1 cellular context compared by ENCODE assay signal in genomic region chr3:51967384-51968174, GRCh38.
TF ChIP-seq lines count a peak whose summit lies in the region.

PCBP4 (minus strand) TSS chr3:51967454; CDS start chr3:51961240, 6,214 bp downstream.

TF ChIP-seq in HepG2, 621 proteins besides CTCF, POLR2A, EP300 and RAD21 (continued from another document and continues in another):
- TF ChIP-seq ZNF773 (CRISPR knock-in tag; IDR thresholded peaks at IDR 0.05; ENCODE audit: borderline replicate concordance) = 0 out of 2 replicates have a peak, but pooled peaks have one; percentile 41
- no peak for TF ChIP-seq IRF1 (CRISPR knock-in tag; IDR thresholded peaks at IDR 0.05; ENCODE audit: low read depth)
- no peak for TF ChIP-seq ZMYM3 (CRISPR knock-in tag; IDR thresholded peaks at IDR 0.05)
- no peak for TF ChIP-seq ZNF646 (CRISPR knock-in tag; IDR thresholded peaks at IDR 0.05)
- TF ChIP-seq TEAD3 (CRISPR knock-in tag; optimal IDR thresholded peaks at IDR 0.05; ENCODE audit: borderline replicate concordance) = peak; percentile 5
- TF ChIP-seq FOXC1 (CRISPR knock-in tag; IDR thresholded peaks at IDR 0.05; ENCODE audit: borderline replicate concordance) = no peak
- TF ChIP-seq, protein P1, sequence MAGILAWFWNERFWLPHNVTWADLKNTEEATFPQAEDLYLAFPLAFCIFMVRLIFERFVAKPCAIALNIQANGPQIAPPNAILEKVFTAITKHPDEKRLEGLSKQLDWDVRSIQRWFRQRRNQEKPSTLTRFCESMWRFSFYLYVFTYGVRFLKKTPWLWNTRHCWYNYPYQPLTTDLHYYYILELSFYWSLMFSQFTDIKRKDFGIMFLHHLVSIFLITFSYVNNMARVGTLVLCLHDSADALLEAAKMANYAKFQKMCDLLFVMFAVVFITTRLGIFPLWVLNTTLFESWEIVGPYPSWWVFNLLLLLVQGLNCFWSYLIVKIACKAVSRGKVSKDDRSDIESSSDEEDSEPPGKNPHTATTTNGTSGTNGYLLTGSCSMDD (CRISPR knock-in tag; IDR thresholded peaks at IDR 0.05) = no peak
- 0 out of 2 replicates have a peak, but pooled peaks have one; percentile 22 for TF ChIP-seq ZBTB38 (CRISPR knock-in tag; IDR thresholded peaks at IDR 0.05)
- TF ChIP-seq ZNF484 (CRISPR knock-in tag; IDR thresholded peaks at IDR 0.05; ENCODE audit: borderline replicate concordance, low read depth) = no peak
- TF ChIP-seq HDAC6 (IDR thresholded peaks at IDR 0.05; ENCODE audit: low read depth, low read length) = no peak
- no peak for TF ChIP-seq PRMT3 (CRISPR knock-in tag; IDR thresholded peaks at IDR 0.05; ENCODE audit: borderline replicate concordance, low read depth)
- TF ChIP-seq ZNF432 (CRISPR knock-in tag; IDR thresholded peaks at IDR 0.05; ENCODE audit: borderline replicate concordance) = no peak
- TF ChIP-seq, protein P2, sequence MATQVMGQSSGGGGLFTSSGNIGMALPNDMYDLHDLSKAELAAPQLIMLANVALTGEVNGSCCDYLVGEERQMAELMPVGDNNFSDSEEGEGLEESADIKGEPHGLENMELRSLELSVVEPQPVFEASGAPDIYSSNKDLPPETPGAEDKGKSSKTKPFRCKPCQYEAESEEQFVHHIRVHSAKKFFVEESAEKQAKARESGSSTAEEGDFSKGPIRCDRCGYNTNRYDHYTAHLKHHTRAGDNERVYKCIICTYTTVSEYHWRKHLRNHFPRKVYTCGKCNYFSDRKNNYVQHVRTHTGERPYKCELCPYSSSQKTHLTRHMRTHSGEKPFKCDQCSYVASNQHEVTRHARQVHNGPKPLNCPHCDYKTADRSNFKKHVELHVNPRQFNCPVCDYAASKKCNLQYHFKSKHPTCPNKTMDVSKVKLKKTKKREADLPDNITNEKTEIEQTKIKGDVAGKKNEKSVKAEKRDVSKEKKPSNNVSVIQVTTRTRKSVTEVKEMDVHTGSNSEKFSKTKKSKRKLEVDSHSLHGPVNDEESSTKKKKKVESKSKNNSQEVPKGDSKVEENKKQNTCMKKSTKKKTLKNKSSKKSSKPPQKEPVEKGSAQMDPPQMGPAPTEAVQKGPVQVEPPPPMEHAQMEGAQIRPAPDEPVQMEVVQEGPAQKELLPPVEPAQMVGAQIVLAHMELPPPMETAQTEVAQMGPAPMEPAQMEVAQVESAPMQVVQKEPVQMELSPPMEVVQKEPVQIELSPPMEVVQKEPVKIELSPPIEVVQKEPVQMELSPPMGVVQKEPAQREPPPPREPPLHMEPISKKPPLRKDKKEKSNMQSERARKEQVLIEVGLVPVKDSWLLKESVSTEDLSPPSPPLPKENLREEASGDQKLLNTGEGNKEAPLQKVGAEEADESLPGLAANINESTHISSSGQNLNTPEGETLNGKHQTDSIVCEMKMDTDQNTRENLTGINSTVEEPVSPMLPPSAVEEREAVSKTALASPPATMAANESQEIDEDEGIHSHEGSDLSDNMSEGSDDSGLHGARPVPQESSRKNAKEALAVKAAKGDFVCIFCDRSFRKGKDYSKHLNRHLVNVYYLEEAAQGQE (IDR thresholded peaks at IDR 0.05; ENCODE audit: borderline replicate concordance in 1 of 2, low read depth in 1 of 2, low read length in 2 of 2) = no peak
- TF ChIP-seq SCMH1 (CRISPR knock-in tag; IDR thresholded peaks at IDR 0.05; ENCODE audit: borderline replicate concordance) = no peak
- no peak for TF ChIP-seq RARA (CRISPR knock-in tag; IDR thresholded peaks at IDR 0.05)
- TF ChIP-seq ZNF263 (CRISPR knock-in tag; IDR thresholded peaks at IDR 0.05) = no peak
- 0 out of 4 replicates have a peak, but pooled peaks of 1 of the 2 experiments have one; percentile 17 for TF ChIP-seq HMGXB4 (CRISPR knock-in tag; IDR thresholded peaks at IDR 0.05; ENCODE audit: borderline replicate concordance in 1 of 2, low read depth in 1 of 2)
- no peak for TF ChIP-seq U2AF1 (optimal IDR thresholded peaks at IDR 0.05; ENCODE audit: low read depth, low read length)
- TF ChIP-seq RBAK (CRISPR knock-in tag; IDR thresholded peaks at IDR 0.05) = no peak
- TF ChIP-seq NFIB (CRISPR knock-in tag; IDR thresholded peaks at IDR 0.05; ENCODE audit: borderline replicate concordance) = no peak
- TF ChIP-seq TOE1 (CRISPR knock-in tag; IDR thresholded peaks at IDR 0.05) = no peak
- TF ChIP-seq FOXO1 (CRISPR knock-in tag; IDR thresholded peaks at IDR 0.05) = no peak
- no peak for TF ChIP-seq TCF12 (IDR thresholded peaks at IDR 0.05)
- TF ChIP-seq TCF12 (CRISPR knock-in tag; IDR thresholded peaks at IDR 0.05) = 0 out of 2 replicates have a peak, but pooled peaks have one; percentile 24
- TF ChIP-seq SALL1 (CRISPR knock-in tag; IDR thresholded peaks at IDR 0.05) = peak; percentile 19; the same call in 1 of the 2 replicates
- no peak for TF ChIP-seq ATF7-NPFF (CRISPR knock-in tag; IDR thresholded peaks at IDR 0.05; ENCODE audit: low read depth)
- no peak for TF ChIP-seq ZNF224 (CRISPR knock-in tag; IDR thresholded peaks at IDR 0.05)
- 0 out of 2 replicates have a peak, but pooled peaks have one; percentile 9 for TF ChIP-seq ATF3 (CRISPR knock-in tag; IDR thresholded peaks at IDR 0.05)
- no peak for TF ChIP-seq HOXD1 (CRISPR knock-in tag; IDR thresholded peaks at IDR 0.05)
- peak; percentile 75; the same call in 1 of the 2 replicates for TF ChIP-seq ZNF891 (CRISPR knock-in tag; IDR thresholded peaks at IDR 0.05)
- no peak for TF ChIP-seq NFIC (IDR thresholded peaks at IDR 0.05; ENCODE audit: low read length)
- TF ChIP-seq ZNF138 (CRISPR knock-in tag; IDR thresholded peaks at IDR 0.05; ENCODE audit: low read depth) = 0 out of 2 replicates have a peak, but pooled peaks have one; percentile 4
- no peak for TF ChIP-seq DR1 (CRISPR knock-in tag; IDR thresholded peaks at IDR 0.05)
- TF ChIP-seq ZNF780A (CRISPR knock-in tag; IDR thresholded peaks at IDR 0.05) = no peak
- TF ChIP-seq ZXDC (CRISPR knock-in tag; IDR thresholded peaks at IDR 0.05) = 0 out of 2 replicates have a peak, but pooled peaks have one; percentile 48
- no peak for TF ChIP-seq ATAD3A (CRISPR knock-in tag; IDR thresholded peaks at IDR 0.05)
- no peak for TF ChIP-seq HMG20B (CRISPR knock-in tag; conservative IDR thresholded peaks at IDR 0.05)
- TF ChIP-seq DMAP1 (CRISPR knock-in tag; IDR thresholded peaks at IDR 0.05) = 0 out of 2 replicates have a peak, but pooled peaks have one; percentile 12
- TF ChIP-seq ZNF12 (CRISPR knock-in tag; IDR thresholded peaks at IDR 0.05) = no peak
- TF ChIP-seq, protein P3, sequence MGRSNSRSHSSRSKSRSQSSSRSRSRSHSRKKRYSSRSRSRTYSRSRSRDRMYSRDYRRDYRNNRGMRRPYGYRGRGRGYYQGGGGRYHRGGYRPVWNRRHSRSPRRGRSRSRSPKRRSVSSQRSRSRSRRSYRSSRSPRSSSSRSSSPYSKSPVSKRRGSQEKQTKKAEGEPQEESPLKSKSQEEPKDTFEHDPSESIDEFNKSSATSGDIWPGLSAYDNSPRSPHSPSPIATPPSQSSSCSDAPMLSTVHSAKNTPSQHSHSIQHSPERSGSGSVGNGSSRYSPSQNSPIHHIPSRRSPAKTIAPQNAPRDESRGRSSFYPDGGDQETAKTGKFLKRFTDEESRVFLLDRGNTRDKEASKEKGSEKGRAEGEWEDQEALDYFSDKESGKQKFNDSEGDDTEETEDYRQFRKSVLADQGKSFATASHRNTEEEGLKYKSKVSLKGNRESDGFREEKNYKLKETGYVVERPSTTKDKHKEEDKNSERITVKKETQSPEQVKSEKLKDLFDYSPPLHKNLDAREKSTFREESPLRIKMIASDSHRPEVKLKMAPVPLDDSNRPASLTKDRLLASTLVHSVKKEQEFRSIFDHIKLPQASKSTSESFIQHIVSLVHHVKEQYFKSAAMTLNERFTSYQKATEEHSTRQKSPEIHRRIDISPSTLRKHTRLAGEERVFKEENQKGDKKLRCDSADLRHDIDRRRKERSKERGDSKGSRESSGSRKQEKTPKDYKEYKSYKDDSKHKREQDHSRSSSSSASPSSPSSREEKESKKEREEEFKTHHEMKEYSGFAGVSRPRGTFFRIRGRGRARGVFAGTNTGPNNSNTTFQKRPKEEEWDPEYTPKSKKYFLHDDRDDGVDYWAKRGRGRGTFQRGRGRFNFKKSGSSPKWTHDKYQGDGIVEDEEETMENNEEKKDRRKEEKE (IDR thresholded peaks at IDR 0.05) = no peak
- peak; percentile 20; the same call in 1 of the 2 replicates for TF ChIP-seq ZFX (CRISPR knock-in tag; IDR thresholded peaks at IDR 0.05; ENCODE audit: low read depth)
